Comparison of ENCODE assay signal across 8 cellular contexts in the genomic region with DNA sequence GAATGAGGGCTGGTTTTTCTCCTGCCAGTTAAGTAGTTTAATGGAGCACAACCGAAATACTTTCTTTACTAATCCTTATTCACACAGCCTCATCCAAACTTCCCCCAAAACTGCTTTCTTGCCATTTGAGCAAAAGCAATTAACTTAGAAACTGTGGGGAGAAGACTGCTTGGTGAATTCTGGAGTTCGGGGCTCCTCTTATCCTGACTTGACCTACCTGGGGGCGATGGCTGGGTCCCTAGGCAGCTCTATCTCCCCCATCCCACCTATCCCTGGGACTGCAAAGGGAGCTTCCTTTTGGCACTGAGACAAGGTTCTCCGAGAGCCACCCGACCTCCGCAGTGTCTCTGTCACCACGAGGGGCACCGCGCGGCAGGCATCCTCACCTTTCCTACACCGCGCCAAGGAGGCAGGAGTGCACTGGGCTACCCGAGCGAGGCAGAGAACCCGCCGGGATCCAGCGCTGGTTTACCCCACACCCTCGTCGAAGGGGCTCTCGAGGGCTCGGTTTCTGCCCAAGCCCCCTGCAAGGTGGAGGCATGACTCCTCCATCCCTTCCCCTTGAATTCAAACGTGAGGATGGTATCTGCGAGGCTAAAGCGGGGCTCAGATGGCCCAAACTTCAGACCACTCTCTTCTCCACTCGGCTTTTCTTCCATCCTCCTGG. TPM values are rescaled to one million over a fixed set of nuclear protein-coding genes. Genes with fewer than 3 reads are reported as not detected.
DNase-seq lines count a peak whose midpoint lies in the region; ATAC-seq and TF ChIP-seq lines count a peak whose summit lies in the region.

No MANE protein-coding gene starts in this region.

- peak; percentile 13 for DNase-seq in NCI-H1694 (lab: John Stamatoyannopoulos, UW)
- no peak for DNase-seq in NCI-H1694 treated with DMSO at 0.1 percent for 48 hours (lab: John Stamatoyannopoulos, UW)
- DNase-seq in HL-60 (ENCODE audit: low read depth in 1 of 2, low spot score in 1 of 2) = peak in 1 of 2 experiments; percentile 47
- peak; percentile 34 for DNase-seq in T-helper 9 cell
- DNase-seq in caudate nucleus (lab: John Stamatoyannopoulos, UW) = peak in 38 of 61 donors; percentile 6 to 56 (median 28)
- DNase-seq in left lung = peak; percentile 41 to 83
- peak in 2 of 3 donors; percentile 8 to 35 for DNase-seq in stimulated activated CD4-positive, alpha-beta T cell treated with anti-CD3 and anti-CD28 coated beads, TNF-alpha, amount 100 ng/mL, for 1 hour (ENCODE audit: low read depth in 3 of 3, low spot score in 1 of 3)
- DNase-seq in OCI-M2 (lab: John Stamatoyannopoulos, UW; ENCODE audit: unreplicated experiment) = no peak

- no peak for TF ChIP-seq CTCF in HL-60 (IDR thresholded peaks at IDR 0.05; ENCODE audit: insufficient read depth, low read length)
- TF ChIP-seq CTCF in left lung (IDR thresholded peaks at IDR 0.05) = no peak

- H3K36me3 ChIP-seq in left lung = peaks cover 0 to 30% of the 10 kb centered on the region in 2 donors

- H3K27ac ChIP-seq in HL-60 (replicated peaks) (peak overlapping the region; percentile 94), caudate nucleus (ENCODE audit: low read depth, low read length) (peak overlapping the region; percentile 92), left lung (peak overlapping the region; percentile 90 to 94)

- H3K4me1 ChIP-seq in left lung = peaks cover 17 to 45% of the 10 kb centered on the region in 2 donors

- intact Hi-C loops in left lung (cut with DNase I) = no loop called here

- no peaks in the 10 kb centered on the region for H3K9me3 ChIP-seq in left lung

- ATAC-seq in left lung = peak; percentile 44

- H3K27me3 ChIP-seq in HL-60 (ENCODE audit: insufficient read depth, poor library complexity, severe bottlenecking) = no peaks in the 10 kb centered on the region
- H3K27me3 ChIP-seq in left lung = no peaks in the 10 kb centered on the region

- H3K4me3 ChIP-seq in HL-60 (replicated peaks; ENCODE audit: insufficient read depth, low read length) = peak overlapping the region; percentile 72
- H3K4me3 ChIP-seq in left lung = peak overlapping the region; percentile 82 to 96

RNA-seq across cellular contexts. Expression of gene DESI1, which starts 0.7 kb away (rescaled TPM):
- 10 to 100 TPM; 27.2 to 42.9 TPM for total RNA-seq in left lung

RNA-seq across cellular contexts. Expression of gene XRCC6, which starts 1.0 kb away (rescaled TPM):
- 100 to 1,000 TPM; 176 to 214 TPM for total RNA-seq in left lung

RNA-seq across cellular contexts. Expression of gene PMM1, which starts 30.5 kb away (rescaled TPM):
- 10 to 100 TPM; 36.5 to 46.0 TPM for total RNA-seq in left lung

RNA-seq across cellular contexts. Expression of gene CSDC2, which starts 59.3 kb away (rescaled TPM):
- total RNA-seq in left lung = 1 to 10 TPM; 5.1 to 5.5 TPM

Comparison
In these comparisons a context has a peak if more than half of its experiments do, and no peak if none do; other contexts are left out.
1. DNase-seq: peak in NCI-H1694 (single experiment), T-helper 9 cell (single experiment), caudate nucleus (38 of 61), left lung (2 of 2) and stimulated activated CD4-positive, alpha-beta T cell treated with anti-CD3 and anti-CD28 coated beads, TNF-alpha, amount 100 ng/mL, for 1 hour (2 of 3); none in NCI-H1694 treated with DMSO at 0.1 percent for 48 hours (single experiment) and OCI-M2 (single experiment).
2. Peak in every context shown above with its lines, with median percentiles within 50 percentile points of each other: H3K27ac ChIP-seq.